In the genomic region with DNA sequence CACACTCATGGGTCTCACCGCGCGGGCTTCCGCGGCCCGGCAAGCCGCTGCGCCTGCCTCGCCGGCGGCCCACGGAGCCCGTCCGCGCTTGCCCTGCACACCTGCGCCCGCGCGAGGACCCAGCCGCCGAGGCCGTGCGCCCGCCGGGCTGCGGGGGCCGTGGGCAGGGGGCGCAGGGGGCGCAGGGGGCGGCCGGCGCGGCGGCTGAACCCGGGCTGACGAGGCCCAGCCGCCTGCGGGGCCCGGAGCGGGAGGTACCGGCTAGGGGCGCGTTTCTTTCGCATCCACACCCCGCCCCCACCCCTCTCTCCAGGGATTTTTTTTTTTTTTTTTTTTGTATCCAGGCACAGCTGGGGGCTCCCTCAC, we compare ENCODE assay signal across 8 cellular contexts. TPM values are rescaled to one million over a fixed set of nuclear protein-coding genes. Genes with fewer than 3 reads are reported as not detected.
DNase-seq lines count a peak whose midpoint lies in the region; ATAC-seq and TF ChIP-seq lines count a peak whose summit lies in the region.

No MANE protein-coding gene starts in this region.

- peaks cover 0 to 5% (median 2%) of the 10 kb centered on the region in 5 donors for H3K36me3 Mint-ChIP-seq in naive thymus-derived CD4-positive, alpha-beta T cell

- H3K79me2 ChIP-seq in ACC112 (ENCODE audit: control insufficient read depth, insufficient read depth, low read length, unreplicated experiment) = no peaks in the 10 kb centered on the region

- peak overlapping the region; percentile 86 to 99 (median 91) for H3K4me3 Mint-ChIP-seq in naive thymus-derived CD4-positive, alpha-beta T cell

- no peak for TF ChIP-seq POLR2A in erythroblast (IDR thresholded peaks at IDR 0.05; ENCODE audit: low read length)

- H3K27ac ChIP-seq in ACC112 (ENCODE audit: low read depth, low read length) = no peak overlapping the region
- H3K27ac ChIP-seq in naive thymus-derived CD4-positive, alpha-beta T cell (ENCODE audit: low read depth, low read length) = no peak overlapping the region

- CTCF ChIA-PET in naive thymus-derived CD4-positive, alpha-beta T cell (lab: Charles Lee) = no interaction called here

- POLR2A ChIA-PET in naive thymus-derived CD4-positive, alpha-beta T cell (lab: Charles Lee) = no interaction called here

- H3K27ac Mint-ChIP-seq in naive thymus-derived CD4-positive, alpha-beta T cell = no peak overlapping the region

- H3K9me3 Mint-ChIP-seq in naive thymus-derived CD4-positive, alpha-beta T cell = peaks cover 0 to 7% (median 1%) of the 10 kb centered on the region in 11 donors

- peaks cover 72% of the 10 kb centered on the region for H3K27me3 ChIP-seq in ACC112 (ENCODE audit: insufficient read depth, low read length)
- H3K27me3 ChIP-seq in naive thymus-derived CD4-positive, alpha-beta T cell (ENCODE audit: control insufficient read depth in 2 of 2, insufficient read depth in 2 of 2, low read length in 2 of 2) = peaks cover 13 to 32% of the 10 kb centered on the region in 2 donors

- H3K4me1 ChIP-seq in ACC112 (ENCODE audit: control insufficient read depth, insufficient read depth, low read length, unreplicated experiment) = peaks cover 7% of the 10 kb centered on the region
- H3K4me1 ChIP-seq in naive thymus-derived CD4-positive, alpha-beta T cell (ENCODE audit: control insufficient read depth in 2 of 2, insufficient read depth in 2 of 2, low read length in 2 of 2) = peaks cover 17 to 40% of the 10 kb centered on the region in 2 donors

- H2AFZ ChIP-seq in ACC112 (ENCODE audit: low read length, unreplicated experiment) = peak overlapping the region; percentile 79

- peaks cover 33 to 57% (median 48%) of the 10 kb centered on the region in 7 donors for H3K4me1 Mint-ChIP-seq in naive thymus-derived CD4-positive, alpha-beta T cell

- DNase-seq in cardiac fibroblast (ENCODE audit: low read depth in 2 of 2) = no peak
- no peak for DNase-seq in naive thymus-derived CD4-positive, alpha-beta T cell
- no peak for DNase-seq in NCI-H1105 treated with DMSO at 0.1 percent for 48 hours (lab: John Stamatoyannopoulos, UW)
- no peak for DNase-seq in GM19238 (ENCODE audit: insufficient read length, low spot score)
- no peak for DNase-seq in erythroblast (lab: John Stamatoyannopoulos, UW)
- DNase-seq in islet precursor cell = no peak

- H3K4me3 ChIP-seq in ACC112 (ENCODE audit: low read depth, low read length) = peak overlapping the region; percentile 74
- peak overlapping the region; percentile 60 to 67 for H3K4me3 ChIP-seq in cardiac fibroblast (replicated peaks in 1 of 2; ENCODE audit: low read depth in 2 of 2, low read length in 2 of 2)
- peak overlapping the region; percentile 66 for H3K4me3 ChIP-seq in naive thymus-derived CD4-positive, alpha-beta T cell (ENCODE audit: low read length)

- peak; percentile 16 for ATAC-seq in HG02885 (IDR thresholded peaks at IDR 0.05; ENCODE audit: poor library complexity, unreplicated experiment)
- ATAC-seq in naive thymus-derived CD4-positive, alpha-beta T cell = peak; percentile 17

- peaks cover 82 to 94% (median 85%) of the 10 kb centered on the region in 5 donors for H3K27me3 Mint-ChIP-seq in naive thymus-derived CD4-positive, alpha-beta T cell

- intact Hi-C loops in naive thymus-derived CD4-positive, alpha-beta T cell (cut with micrococcal nuclease) = loop anchor here in 1 of 2 donors (2.0 to 10.0 kb wide), 2 partner anchors 16 to 236 kb away; no protein-coding TSS in a partner anchor

- no peaks in the 10 kb centered on the region for H3K36me3 ChIP-seq in ACC112 (ENCODE audit: insufficient read depth, low read length)
- no peaks in the 10 kb centered on the region for H3K36me3 ChIP-seq in naive thymus-derived CD4-positive, alpha-beta T cell (ENCODE audit: control insufficient read depth in 2 of 3, insufficient read depth in 3 of 3, low read length in 3 of 3)

- H3K9me3 ChIP-seq in naive thymus-derived CD4-positive, alpha-beta T cell (ENCODE audit: control insufficient read depth in 2 of 3, low read length in 3 of 3) = no peaks in the 10 kb centered on the region

- TF ChIP-seq CTCF in cardiac fibroblast (IDR thresholded peaks at IDR 0.05; ENCODE audit: low read depth, low read length) = no peak

RNA-seq across cellular contexts. Expression of a gene that starts 43.8 kb away (rescaled TPM):
- total RNA-seq in naive thymus-derived CD4-positive, alpha-beta T cell = 10 to 100 TPM; 25.0 to 48.9 (median 36.7) TPM
- 10 to 100 TPM; 26.0 to 30.9 TPM for polyA plus RNA-seq in naive thymus-derived CD4-positive, alpha-beta T cell

RNA-seq across cellular contexts. Expression of a gene that starts 47.5 kb away (rescaled TPM):
- total RNA-seq in naive thymus-derived CD4-positive, alpha-beta T cell = not detected
- not detected for polyA plus RNA-seq in naive thymus-derived CD4-positive, alpha-beta T cell
